ENCODE assay signal across 8 cellular contexts in the genomic region with DNA sequence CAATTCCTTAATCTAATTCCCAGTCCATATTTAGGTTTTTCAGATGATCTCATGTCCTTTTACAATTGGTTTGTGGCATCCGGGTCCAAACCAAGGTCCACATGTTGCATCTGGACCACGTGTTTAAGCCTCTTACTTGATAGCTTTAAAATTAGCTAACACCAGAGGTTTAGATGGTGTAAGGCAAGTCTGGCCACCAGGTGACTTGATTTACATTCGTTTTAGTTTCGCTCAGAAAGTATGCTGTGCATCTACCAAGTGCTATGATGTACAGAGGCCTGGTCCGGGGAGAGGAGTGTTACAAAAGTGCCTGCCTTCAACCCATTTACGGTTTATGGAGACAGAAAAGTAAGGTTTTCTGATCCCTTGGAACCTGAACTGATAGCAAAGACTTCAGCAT. TPM values are rescaled to one million over a fixed set of nuclear protein-coding genes. Genes with fewer than 3 reads are reported as not detected.
DNase-seq lines count a peak whose midpoint lies in the region; ATAC-seq and TF ChIP-seq lines count a peak whose summit lies in the region.

No MANE protein-coding gene starts in this region.

- DNase-seq in renal cortical epithelial cell (ENCODE audit: low read depth) (peak; percentile 21), DMS79 (lab: John Stamatoyannopoulos, UW) (no peak)

- ATAC-seq in HG03280 (IDR thresholded peaks at IDR 0.05; ENCODE audit: unreplicated experiment), result peak; percentile 32
- ATAC-seq in esophagus mucosa, result peak; percentile 14
- no peak for ATAC-seq in GM19463 (IDR thresholded peaks at IDR 0.05; ENCODE audit: unreplicated experiment)
- no peak for ATAC-seq in GM18858 (IDR thresholded peaks at IDR 0.05; ENCODE audit: unreplicated experiment)

- H3K4me3 ChIP-seq in GM08714 (ENCODE audit: low read length), result peak overlapping the region; percentile 82
- H3K4me3 ChIP-seq in WI38 (ENCODE audit: low read depth, low read length), result peak overlapping the region; percentile 84

- TF ChIP-seq CTCF in WI38 (IDR thresholded peaks at IDR 0.05; ENCODE audit: low read depth, low read length), result no peak

RNA-seq across cellular contexts. Expression of gene DNAJA2, which starts 0.9 kb away (rescaled TPM):
- total RNA-seq in esophagus mucosa (44.6 TPM), renal cortical epithelial cell (95.7 and 136 TPM in 2 replicates)

Comparison
In these comparisons a context has a peak if more than half of its experiments do, and no peak if none do; other contexts are left out.
1. ATAC-seq: peak in HG03280 (single experiment) and esophagus mucosa (single experiment); none in GM19463 (single experiment) and GM18858 (single experiment).